2 cellular contexts compared by ENCODE assay signal in the genomic region with DNA sequence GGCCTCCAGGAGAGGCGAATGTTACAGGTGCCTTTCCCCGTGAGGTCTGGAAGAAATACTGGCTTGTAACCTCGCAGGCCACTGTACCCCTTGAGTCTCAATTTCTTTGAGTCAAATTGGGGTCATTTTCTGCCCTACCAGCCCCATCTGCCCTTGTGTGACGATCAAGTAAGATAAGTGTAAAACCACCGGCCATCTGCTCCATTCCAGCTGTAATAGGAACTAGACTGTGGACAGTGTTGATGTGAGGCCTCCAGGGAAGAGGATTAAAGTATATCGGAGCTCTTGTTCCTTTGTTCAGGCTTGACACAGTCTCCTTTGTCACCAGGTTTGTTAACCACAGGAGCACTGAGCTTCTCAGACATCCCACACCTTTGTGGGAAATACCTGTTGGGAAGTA.
TF ChIP-seq lines count a peak whose summit lies in the region.

No MANE protein-coding gene starts in this region.

TF ChIP-seq in IMR-90, 13 proteins besides CTCF, POLR2A, EP300 and RAD21 (continued from another document):
- TF ChIP-seq, protein P1, sequence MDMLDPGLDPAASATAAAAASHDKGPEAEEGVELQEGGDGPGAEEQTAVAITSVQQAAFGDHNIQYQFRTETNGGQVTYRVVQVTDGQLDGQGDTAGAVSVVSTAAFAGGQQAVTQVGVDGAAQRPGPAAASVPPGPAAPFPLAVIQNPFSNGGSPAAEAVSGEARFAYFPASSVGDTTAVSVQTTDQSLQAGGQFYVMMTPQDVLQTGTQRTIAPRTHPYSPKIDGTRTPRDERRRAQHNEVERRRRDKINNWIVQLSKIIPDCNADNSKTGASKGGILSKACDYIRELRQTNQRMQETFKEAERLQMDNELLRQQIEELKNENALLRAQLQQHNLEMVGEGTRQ (IDR thresholded peaks at IDR 0.05; ENCODE audit: low read depth, low read length): no peak
- TF ChIP-seq MXI1 (IDR thresholded peaks at IDR 0.05; ENCODE audit: borderline replicate concordance, low read depth, low read length): no peak
- TF ChIP-seq RCOR1 (IDR thresholded peaks at IDR 0.05; ENCODE audit: insufficient replicate concordance, low read length): no peak
- no peak for TF ChIP-seq MAFK (IDR thresholded peaks at IDR 0.05; ENCODE audit: low read depth, low read length)
- no peak for TF ChIP-seq RFX5 (IDR thresholded peaks at IDR 0.05; ENCODE audit: low read depth, low read length)
- TF ChIP-seq, protein P2, sequence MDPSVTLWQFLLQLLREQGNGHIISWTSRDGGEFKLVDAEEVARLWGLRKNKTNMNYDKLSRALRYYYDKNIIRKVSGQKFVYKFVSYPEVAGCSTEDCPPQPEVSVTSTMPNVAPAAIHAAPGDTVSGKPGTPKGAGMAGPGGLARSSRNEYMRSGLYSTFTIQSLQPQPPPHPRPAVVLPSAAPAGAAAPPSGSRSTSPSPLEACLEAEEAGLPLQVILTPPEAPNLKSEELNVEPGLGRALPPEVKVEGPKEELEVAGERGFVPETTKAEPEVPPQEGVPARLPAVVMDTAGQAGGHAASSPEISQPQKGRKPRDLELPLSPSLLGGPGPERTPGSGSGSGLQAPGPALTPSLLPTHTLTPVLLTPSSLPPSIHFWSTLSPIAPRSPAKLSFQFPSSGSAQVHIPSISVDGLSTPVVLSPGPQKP (IDR thresholded peaks at IDR 0.05; ENCODE audit: borderline replicate concordance, low read depth, low read length): no peak
- TF ChIP-seq BHLHE40 (IDR thresholded peaks at IDR 0.05; ENCODE audit: low read depth, low read length): no peak
- no peak for TF ChIP-seq SMC3 (IDR thresholded peaks at IDR 0.05; ENCODE audit: low read depth, low read length)
- TF ChIP-seq MAZ (IDR thresholded peaks at IDR 0.05; ENCODE audit: borderline replicate concordance, low read depth, low read length): no peak
- TF ChIP-seq CEBPB (IDR thresholded peaks at IDR 0.05; ENCODE audit: low read depth, low read length): no peak
- TF ChIP-seq NFE2L2 (IDR thresholded peaks at IDR 0.05; ENCODE audit: low read depth, low read length): no peak
- no peak for TF ChIP-seq FOS (IDR thresholded peaks at IDR 0.05; ENCODE audit: low read depth, low read length)
TF ChIP-seq in IMR-90: peak in this region for 0.

TF ChIP-seq in WTC11, 78 proteins besides CTCF, POLR2A, EP300 and RAD21 (continued from another document):
- TF ChIP-seq, protein P3, sequence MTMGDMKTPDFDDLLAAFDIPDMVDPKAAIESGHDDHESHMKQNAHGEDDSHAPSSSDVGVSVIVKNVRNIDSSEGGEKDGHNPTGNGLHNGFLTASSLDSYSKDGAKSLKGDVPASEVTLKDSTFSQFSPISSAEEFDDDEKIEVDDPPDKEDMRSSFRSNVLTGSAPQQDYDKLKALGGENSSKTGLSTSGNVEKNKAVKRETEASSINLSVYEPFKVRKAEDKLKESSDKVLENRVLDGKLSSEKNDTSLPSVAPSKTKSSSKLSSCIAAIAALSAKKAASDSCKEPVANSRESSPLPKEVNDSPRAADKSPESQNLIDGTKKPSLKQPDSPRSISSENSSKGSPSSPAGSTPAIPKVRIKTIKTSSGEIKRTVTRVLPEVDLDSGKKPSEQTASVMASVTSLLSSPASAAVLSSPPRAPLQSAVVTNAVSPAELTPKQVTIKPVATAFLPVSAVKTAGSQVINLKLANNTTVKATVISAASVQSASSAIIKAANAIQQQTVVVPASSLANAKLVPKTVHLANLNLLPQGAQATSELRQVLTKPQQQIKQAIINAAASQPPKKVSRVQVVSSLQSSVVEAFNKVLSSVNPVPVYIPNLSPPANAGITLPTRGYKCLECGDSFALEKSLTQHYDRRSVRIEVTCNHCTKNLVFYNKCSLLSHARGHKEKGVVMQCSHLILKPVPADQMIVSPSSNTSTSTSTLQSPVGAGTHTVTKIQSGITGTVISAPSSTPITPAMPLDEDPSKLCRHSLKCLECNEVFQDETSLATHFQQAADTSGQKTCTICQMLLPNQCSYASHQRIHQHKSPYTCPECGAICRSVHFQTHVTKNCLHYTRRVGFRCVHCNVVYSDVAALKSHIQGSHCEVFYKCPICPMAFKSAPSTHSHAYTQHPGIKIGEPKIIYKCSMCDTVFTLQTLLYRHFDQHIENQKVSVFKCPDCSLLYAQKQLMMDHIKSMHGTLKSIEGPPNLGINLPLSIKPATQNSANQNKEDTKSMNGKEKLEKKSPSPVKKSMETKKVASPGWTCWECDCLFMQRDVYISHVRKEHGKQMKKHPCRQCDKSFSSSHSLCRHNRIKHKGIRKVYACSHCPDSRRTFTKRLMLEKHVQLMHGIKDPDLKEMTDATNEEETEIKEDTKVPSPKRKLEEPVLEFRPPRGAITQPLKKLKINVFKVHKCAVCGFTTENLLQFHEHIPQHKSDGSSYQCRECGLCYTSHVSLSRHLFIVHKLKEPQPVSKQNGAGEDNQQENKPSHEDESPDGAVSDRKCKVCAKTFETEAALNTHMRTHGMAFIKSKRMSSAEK (CRISPR knock-in tag; IDR thresholded peaks at IDR 0.05; ENCODE audit: borderline replicate concordance): no peak
- TF ChIP-seq, protein P4, sequence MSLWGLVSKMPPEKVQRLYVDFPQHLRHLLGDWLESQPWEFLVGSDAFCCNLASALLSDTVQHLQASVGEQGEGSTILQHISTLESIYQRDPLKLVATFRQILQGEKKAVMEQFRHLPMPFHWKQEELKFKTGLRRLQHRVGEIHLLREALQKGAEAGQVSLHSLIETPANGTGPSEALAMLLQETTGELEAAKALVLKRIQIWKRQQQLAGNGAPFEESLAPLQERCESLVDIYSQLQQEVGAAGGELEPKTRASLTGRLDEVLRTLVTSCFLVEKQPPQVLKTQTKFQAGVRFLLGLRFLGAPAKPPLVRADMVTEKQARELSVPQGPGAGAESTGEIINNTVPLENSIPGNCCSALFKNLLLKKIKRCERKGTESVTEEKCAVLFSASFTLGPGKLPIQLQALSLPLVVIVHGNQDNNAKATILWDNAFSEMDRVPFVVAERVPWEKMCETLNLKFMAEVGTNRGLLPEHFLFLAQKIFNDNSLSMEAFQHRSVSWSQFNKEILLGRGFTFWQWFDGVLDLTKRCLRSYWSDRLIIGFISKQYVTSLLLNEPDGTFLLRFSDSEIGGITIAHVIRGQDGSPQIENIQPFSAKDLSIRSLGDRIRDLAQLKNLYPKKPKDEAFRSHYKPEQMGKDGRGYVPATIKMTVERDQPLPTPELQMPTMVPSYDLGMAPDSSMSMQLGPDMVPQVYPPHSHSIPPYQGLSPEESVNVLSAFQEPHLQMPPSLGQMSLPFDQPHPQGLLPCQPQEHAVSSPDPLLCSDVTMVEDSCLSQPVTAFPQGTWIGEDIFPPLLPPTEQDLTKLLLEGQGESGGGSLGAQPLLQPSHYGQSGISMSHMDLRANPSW (CRISPR knock-in tag; conservative IDR thresholded peaks at IDR 0.05; ENCODE audit: low read depth): no peak
- TF ChIP-seq ETV6 (CRISPR knock-in tag; IDR thresholded peaks at IDR 0.05) (no peak), TEAD1 (CRISPR knock-in tag; IDR thresholded peaks at IDR 0.05) (no peak), RORB (CRISPR knock-in tag; IDR thresholded peaks at IDR 0.05) (no peak), MXD4 (CRISPR knock-in tag; IDR thresholded peaks at IDR 0.05; ENCODE audit: borderline replicate concordance) (no peak), ZNF671 (CRISPR knock-in tag; IDR thresholded peaks at IDR 0.05) (no peak), PRRX2 (CRISPR knock-in tag; IDR thresholded peaks at IDR 0.05) (no peak), CREB1 (CRISPR knock-in tag; IDR thresholded peaks at IDR 0.05) (no peak), TP53 (CRISPR knock-in tag; IDR thresholded peaks at IDR 0.05) (no peak)
- TF ChIP-seq, protein P5, sequence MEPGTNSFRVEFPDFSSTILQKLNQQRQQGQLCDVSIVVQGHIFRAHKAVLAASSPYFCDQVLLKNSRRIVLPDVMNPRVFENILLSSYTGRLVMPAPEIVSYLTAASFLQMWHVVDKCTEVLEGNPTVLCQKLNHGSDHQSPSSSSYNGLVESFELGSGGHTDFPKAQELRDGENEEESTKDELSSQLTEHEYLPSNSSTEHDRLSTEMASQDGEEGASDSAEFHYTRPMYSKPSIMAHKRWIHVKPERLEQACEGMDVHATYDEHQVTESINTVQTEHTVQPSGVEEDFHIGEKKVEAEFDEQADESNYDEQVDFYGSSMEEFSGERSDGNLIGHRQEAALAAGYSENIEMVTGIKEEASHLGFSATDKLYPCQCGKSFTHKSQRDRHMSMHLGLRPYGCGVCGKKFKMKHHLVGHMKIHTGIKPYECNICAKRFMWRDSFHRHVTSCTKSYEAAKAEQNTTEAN (CRISPR knock-in tag; IDR thresholded peaks at IDR 0.05): no peak
- TF ChIP-seq, protein P6, sequence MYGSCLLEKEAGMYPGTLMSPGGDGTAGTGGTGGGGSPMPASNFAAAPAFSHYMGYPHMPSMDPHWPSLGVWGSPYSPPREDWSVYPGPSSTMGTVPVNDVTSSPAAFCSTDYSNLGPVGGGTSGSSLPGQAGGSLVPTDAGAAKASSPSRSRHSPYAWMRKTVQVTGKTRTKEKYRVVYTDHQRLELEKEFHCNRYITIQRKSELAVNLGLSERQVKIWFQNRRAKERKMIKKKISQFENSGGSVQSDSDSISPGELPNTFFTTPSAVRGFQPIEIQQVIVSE (CRISPR knock-in tag; IDR thresholded peaks at IDR 0.05; ENCODE audit: borderline replicate concordance): no peak
- TF ChIP-seq, protein P7, sequence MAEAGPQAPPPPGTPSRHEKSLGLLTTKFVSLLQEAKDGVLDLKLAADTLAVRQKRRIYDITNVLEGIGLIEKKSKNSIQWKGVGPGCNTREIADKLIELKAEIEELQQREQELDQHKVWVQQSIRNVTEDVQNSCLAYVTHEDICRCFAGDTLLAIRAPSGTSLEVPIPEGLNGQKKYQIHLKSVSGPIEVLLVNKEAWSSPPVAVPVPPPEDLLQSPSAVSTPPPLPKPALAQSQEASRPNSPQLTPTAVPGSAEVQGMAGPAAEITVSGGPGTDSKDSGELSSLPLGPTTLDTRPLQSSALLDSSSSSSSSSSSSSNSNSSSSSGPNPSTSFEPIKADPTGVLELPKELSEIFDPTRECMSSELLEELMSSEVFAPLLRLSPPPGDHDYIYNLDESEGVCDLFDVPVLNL (CRISPR knock-in tag; IDR thresholded peaks at IDR 0.05; ENCODE audit: borderline replicate concordance, low read depth): no peak
- TF ChIP-seq, protein P8, sequence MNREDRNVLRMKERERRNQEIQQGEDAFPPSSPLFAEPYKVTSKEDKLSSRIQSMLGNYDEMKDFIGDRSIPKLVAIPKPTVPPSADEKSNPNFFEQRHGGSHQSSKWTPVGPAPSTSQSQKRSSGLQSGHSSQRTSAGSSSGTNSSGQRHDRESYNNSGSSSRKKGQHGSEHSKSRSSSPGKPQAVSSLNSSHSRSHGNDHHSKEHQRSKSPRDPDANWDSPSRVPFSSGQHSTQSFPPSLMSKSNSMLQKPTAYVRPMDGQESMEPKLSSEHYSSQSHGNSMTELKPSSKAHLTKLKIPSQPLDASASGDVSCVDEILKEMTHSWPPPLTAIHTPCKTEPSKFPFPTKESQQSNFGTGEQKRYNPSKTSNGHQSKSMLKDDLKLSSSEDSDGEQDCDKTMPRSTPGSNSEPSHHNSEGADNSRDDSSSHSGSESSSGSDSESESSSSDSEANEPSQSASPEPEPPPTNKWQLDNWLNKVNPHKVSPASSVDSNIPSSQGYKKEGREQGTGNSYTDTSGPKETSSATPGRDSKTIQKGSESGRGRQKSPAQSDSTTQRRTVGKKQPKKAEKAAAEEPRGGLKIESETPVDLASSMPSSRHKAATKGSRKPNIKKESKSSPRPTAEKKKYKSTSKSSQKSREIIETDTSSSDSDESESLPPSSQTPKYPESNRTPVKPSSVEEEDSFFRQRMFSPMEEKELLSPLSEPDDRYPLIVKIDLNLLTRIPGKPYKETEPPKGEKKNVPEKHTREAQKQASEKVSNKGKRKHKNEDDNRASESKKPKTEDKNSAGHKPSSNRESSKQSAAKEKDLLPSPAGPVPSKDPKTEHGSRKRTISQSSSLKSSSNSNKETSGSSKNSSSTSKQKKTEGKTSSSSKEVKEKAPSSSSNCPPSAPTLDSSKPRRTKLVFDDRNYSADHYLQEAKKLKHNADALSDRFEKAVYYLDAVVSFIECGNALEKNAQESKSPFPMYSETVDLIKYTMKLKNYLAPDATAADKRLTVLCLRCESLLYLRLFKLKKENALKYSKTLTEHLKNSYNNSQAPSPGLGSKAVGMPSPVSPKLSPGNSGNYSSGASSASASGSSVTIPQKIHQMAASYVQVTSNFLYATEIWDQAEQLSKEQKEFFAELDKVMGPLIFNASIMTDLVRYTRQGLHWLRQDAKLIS (CRISPR knock-in tag; IDR thresholded peaks at IDR 0.05; ENCODE audit: borderline replicate concordance): no peak
- TF ChIP-seq, protein P9, sequence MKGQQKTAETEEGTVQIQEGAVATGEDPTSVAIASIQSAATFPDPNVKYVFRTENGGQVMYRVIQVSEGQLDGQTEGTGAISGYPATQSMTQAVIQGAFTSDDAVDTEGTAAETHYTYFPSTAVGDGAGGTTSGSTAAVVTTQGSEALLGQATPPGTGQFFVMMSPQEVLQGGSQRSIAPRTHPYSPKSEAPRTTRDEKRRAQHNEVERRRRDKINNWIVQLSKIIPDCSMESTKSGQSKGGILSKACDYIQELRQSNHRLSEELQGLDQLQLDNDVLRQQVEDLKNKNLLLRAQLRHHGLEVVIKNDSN (CRISPR knock-in tag; IDR thresholded peaks at IDR 0.05): no peak
